Comparison of ENCODE assay signal across 22 cellular contexts in the genomic region with DNA sequence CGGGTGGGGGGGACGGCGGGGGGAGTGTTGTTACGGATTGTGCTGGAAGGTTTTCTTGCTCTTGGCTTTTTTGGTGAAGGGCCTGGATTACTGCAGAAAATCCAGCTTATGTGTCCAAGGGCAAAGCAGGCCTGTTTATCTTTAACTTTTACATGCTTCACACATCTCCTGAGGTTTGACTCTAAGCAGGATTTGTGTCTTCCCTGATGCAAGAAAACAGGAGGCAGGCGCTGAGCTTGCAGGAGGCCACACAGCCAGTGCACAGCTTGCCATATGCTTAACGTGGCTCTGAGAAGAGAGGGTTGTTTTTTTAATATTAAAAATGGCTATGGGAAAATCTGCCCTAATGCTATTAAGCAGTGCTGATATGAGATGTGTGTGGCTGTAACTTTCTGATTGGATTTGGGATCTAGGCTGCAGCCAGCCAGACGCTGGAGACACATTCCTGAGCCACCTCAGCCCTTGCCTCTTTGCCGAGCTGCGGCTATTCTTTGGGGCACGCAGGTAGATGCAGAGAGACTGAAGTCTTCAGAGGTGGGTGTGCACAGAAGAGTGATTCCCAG. TPM values are rescaled to one million over a fixed set of nuclear protein-coding genes. Genes with fewer than 3 reads are reported as not detected.
A peak's percentile ranks its signal among the peaks of the same experiment; 100 is the strongest.
DNase-seq lines count a peak whose midpoint lies in the region; ATAC-seq and TF ChIP-seq lines count a peak whose summit lies in the region.
"Had no signal": no experiment of that assay in that cellular context is flagged by ENCODE, and none has a peak within 500 bp of the region (broad histone marks: within the 10 kb centered on the region; RNA-seq: fewer than 3 reads in every experiment).

No MANE protein-coding gene starts in this region.

- no peak for ATAC-seq in HG03442 (IDR thresholded peaks at IDR 0.05; ENCODE audit: unreplicated experiment)
- ATAC-seq in HG03354 (IDR thresholded peaks at IDR 0.05; ENCODE audit: poor library complexity, severe bottlenecking, unreplicated experiment), result no peak
- ATAC-seq: HCT116 had no signal

- H3K4me1 ChIP-seq in neural progenitor cell, result peaks cover 4% of the 10 kb centered on the region
- H3K4me1 ChIP-seq: Caco-2 had no signal

- peak overlapping the region; percentile 57 for H3K27ac Mint-ChIP-seq in neural progenitor cell

- no peaks in the 10 kb centered on the region for H3K9me3 ChIP-seq in neural progenitor cell (ENCODE audit: low read depth)
- H3K9me3 ChIP-seq: MG63, SJSA1 had no signal

- DNase-seq in AG10803 (ENCODE audit: low read depth) (peak; percentile 12), NCI-H2171 treated with DMSO at 0.1 percent for 48 hours (lab: John Stamatoyannopoulos, UW) (peak; percentile 79), cerebellar cortex (ENCODE audit: low spot score) (peak; percentile 37), neural progenitor cell (ENCODE audit: low spot score) (no peak), NCI-H1105 (lab: John Stamatoyannopoulos, UW) (no peak), NOMO-1 (lab: John Stamatoyannopoulos, UW; ENCODE audit: unreplicated experiment in 2 of 2) (no peak)
- DNase-seq: 8988T, Caco-2, DMS79 treated with DMSO at 0.1 percent for 48 hours, GDM1, GM23248, KG1, MG63, NCI-H1105 treated with DMSO at 0.1 percent for 48 hours, NCI-H1930, NCI-H510A treated with DMSO at 0.1 percent for 48 hours had no signal

- H3K27me3 ChIP-seq in neural progenitor cell, result peaks cover 23% of the 10 kb centered on the region
- H3K27me3 ChIP-seq: MG63, SJSA1 had no signal

- no peaks in the 10 kb centered on the region for H3K36me3 ChIP-seq in neural progenitor cell
- H3K36me3 ChIP-seq: MG63, SJSA1 had no signal

- H3F3A ChIP-seq in neural progenitor cell (ENCODE audit: low read depth), result no peaks in the 10 kb centered on the region

- no peak overlapping the region for H3K4me3 Mint-ChIP-seq in neural progenitor cell

- no peaks in the 10 kb centered on the region for H3K36me3 Mint-ChIP-seq in neural progenitor cell

- H2AFZ ChIP-seq in neural progenitor cell (replicated peaks), result no peak overlapping the region
- H2AFZ ChIP-seq: GM23248 had no signal

- H3K4me3 ChIP-seq in AG10803 (ENCODE audit: low read length) (no peak overlapping the region), neural progenitor cell (no peak overlapping the region)
- H3K4me3 ChIP-seq: GM23248, MG63, SJSA1 had no signal

- no peak overlapping the region for H3K27ac ChIP-seq in neural progenitor cell
- H3K27ac ChIP-seq: C4-2B, GM23248, RWPE1, SJSA1 had no signal

- no peak for TF ChIP-seq CTCF in AG10803 (conservative IDR thresholded peaks at IDR 0.05; ENCODE audit: low read length)
- TF ChIP-seq CTCF in neural progenitor cell (IDR thresholded peaks at IDR 0.05), result no peak

- H3K4me2 ChIP-seq in neural progenitor cell, result no peak overlapping the region

- peaks cover 23% of the 10 kb centered on the region for H3K4me1 Mint-ChIP-seq in neural progenitor cell

- H3K9ac ChIP-seq in neural progenitor cell, result no peak overlapping the region
- H3K9ac ChIP-seq: GM23248 had no signal

- H4K20me1 ChIP-seq in neural progenitor cell (ENCODE audit: low read depth), result no peaks in the 10 kb centered on the region

- no peaks in the 10 kb centered on the region for H3K79me2 ChIP-seq in neural progenitor cell (ENCODE audit: low read depth)

- peaks cover 20% of the 10 kb centered on the region for H3K27me3 Mint-ChIP-seq in neural progenitor cell (ENCODE audit: insufficient read depth, low read depth)

- no peaks in the 10 kb centered on the region for H3K9me3 Mint-ChIP-seq in neural progenitor cell

RNA-seq across cellular contexts. Expression of gene RPTOR, which starts 20.4 kb away (rescaled TPM):
- total RNA-seq in neural progenitor cell (ENCODE audit: low replicate concordance), result 7.4 and 19.9 TPM in 2 replicates

RNA-seq across cellular contexts. Expression of gene NPTX1, which starts 47.8 kb away (rescaled TPM):
- 2.6 and 3.8 TPM in 2 replicates for total RNA-seq in neural progenitor cell (ENCODE audit: low replicate concordance)

Comparison
In these comparisons a context has a peak if more than half of its experiments do, and no peak if none do; other contexts are left out.
1. DNase-seq: peak in AG10803 (single experiment), NCI-H2171 treated with DMSO at 0.1 percent for 48 hours (single experiment) and cerebellar cortex (single experiment); none in neural progenitor cell (single experiment), NCI-H1105 (single experiment) and NOMO-1 (0 of 2).